Comparison of ENCODE assay signal across 26 cellular contexts in the genomic region with DNA sequence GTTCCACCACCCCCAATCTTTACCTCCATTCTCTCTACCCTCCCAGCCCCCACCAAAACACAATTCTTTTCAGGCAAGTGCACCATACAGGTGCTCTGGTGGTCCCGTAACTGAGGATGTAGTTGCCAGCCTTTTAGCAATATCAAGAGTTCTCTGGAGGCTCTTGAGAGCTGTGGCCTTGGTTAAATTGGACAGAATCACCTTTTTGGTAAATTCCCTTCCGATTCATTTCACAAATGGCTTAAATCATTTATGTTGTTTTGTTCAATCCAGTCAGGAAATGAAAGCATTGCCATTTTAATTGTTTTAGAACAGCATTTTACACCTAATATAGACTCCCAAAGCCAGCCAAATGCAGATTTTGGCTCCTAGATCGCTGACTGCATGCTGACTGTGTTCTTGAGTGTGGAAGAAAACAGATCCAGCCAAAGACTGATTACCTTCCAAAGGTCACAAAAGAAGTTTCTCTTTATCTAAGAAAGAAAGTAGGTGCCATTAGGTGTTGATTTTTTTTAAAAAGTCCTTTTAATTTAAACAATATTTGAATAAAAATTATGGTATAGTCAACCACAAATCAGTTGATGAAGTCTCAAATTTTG. TPM values are rescaled to one million over a fixed set of nuclear protein-coding genes. Genes with fewer than 3 reads are reported as not detected.
A peak's percentile ranks its signal among the peaks of the same experiment; 100 is the strongest.
DNase-seq lines count a peak whose midpoint lies in the region; ATAC-seq, FAIRE-seq and TF ChIP-seq lines count a peak whose summit lies in the region.
"Had no signal": no experiment of that assay in that cellular context is flagged by ENCODE, and none has a peak within 500 bp of the region (broad histone marks: within the 10 kb centered on the region; RNA-seq: fewer than 3 reads in every experiment).

No MANE protein-coding gene starts in this region.

- FAIRE-seq in astrocyte (lab: Jason Lieb, UNC) = no peak
- FAIRE-seq: D721Med, G401.6, GM12891 had no signal

- H3K4me3 ChIP-seq in left ventricle myocardium inferior (no peak overlapping the region), astrocyte (ENCODE audit: insufficient read depth, low read depth, low read length) (no peak overlapping the region), fibroblast of mammary gland (ENCODE audit: control insufficient read depth, low read depth, low read length) (no peak overlapping the region), uterus (no peak overlapping the region), breast epithelium (no peak overlapping the region)
- H3K4me3 ChIP-seq: PC-9, SJSA1 had no signal

- H4K20me1 ChIP-seq in astrocyte (ENCODE audit: insufficient read depth, low read length) = no peaks in the 10 kb centered on the region

- peak overlapping the region; percentile 41 for H3K27ac ChIP-seq in left ventricle myocardium inferior (replicated peaks)
- H3K27ac ChIP-seq in astrocyte (ENCODE audit: low read depth, low read length) = no peak overlapping the region
- peak overlapping the region; percentile 70 to 90 for H3K27ac ChIP-seq in uterus
- no peak overlapping the region for H3K27ac ChIP-seq in breast epithelium
- H3K27ac ChIP-seq: PC-9 had no signal

- no peak overlapping the region for H3K4me2 ChIP-seq in astrocyte (ENCODE audit: low read length)
- H3K4me2 ChIP-seq: PC-9 had no signal

- peaks cover 99% of the 10 kb centered on the region for H3K4me1 ChIP-seq in left ventricle myocardium inferior
- H3K4me1 ChIP-seq in astrocyte (ENCODE audit: insufficient read depth, low read length) = peaks cover 57% of the 10 kb centered on the region
- H3K4me1 ChIP-seq in uterus = peaks cover 0 to 21% of the 10 kb centered on the region in 2 donors
- no peaks in the 10 kb centered on the region for H3K4me1 ChIP-seq in breast epithelium

- H3K9me3 ChIP-seq in left ventricle myocardium inferior (replicated peaks) (no peaks in the 10 kb centered on the region), astrocyte (ENCODE audit: insufficient read depth, low read depth, low read length) (no peaks in the 10 kb centered on the region), uterus (no peaks in the 10 kb centered on the region), breast epithelium (no peaks in the 10 kb centered on the region)
- H3K9me3 ChIP-seq: SJSA1 had no signal

- no peaks in the 10 kb centered on the region for H3K9me3 Mint-ChIP-seq in astrocyte (ENCODE audit: unreplicated experiment)
- no peaks in the 10 kb centered on the region for H3K9me3 Mint-ChIP-seq in natural killer cell treated with Interleukin-12 subunit alpha and Interleukin-12 subunit beta and Interleukin-15 and Interleukin-18, amount 100 ng/mL, for 72 hours
- H3K9me3 Mint-ChIP-seq: HFFc6 had no signal

- H3K27ac Mint-ChIP-seq in astrocyte (ENCODE audit: unreplicated experiment) = no peak overlapping the region
- H3K27ac Mint-ChIP-seq in natural killer cell treated with Interleukin-12 subunit alpha and Interleukin-12 subunit beta and Interleukin-15 and Interleukin-18, amount 100 ng/mL, for 72 hours = no peak overlapping the region

- no peak for TF ChIP-seq POLR2A in uterus (IDR thresholded peaks at IDR 0.05)
- no peak for TF ChIP-seq POLR2A in breast epithelium (IDR thresholded peaks at IDR 0.05)

- no peak overlapping the region for H3K4me3 Mint-ChIP-seq in astrocyte (ENCODE audit: unreplicated experiment)
- H3K4me3 Mint-ChIP-seq in natural killer cell treated with Interleukin-12 subunit alpha and Interleukin-12 subunit beta and Interleukin-15 and Interleukin-18, amount 100 ng/mL, for 72 hours = no peak overlapping the region
- H3K4me3 Mint-ChIP-seq: HFFc6 had no signal

- intact Hi-C loops in left ventricle myocardium inferior (cut with micrococcal nuclease) = no loop called here
- intact Hi-C loops in left ventricle myocardium superior (cut with micrococcal nuclease) = no loop called here
- intact Hi-C loops in uterus (cut with DNase I; ENCODE audit: low total_unique reads) = no loop called here
- intact Hi-C loops in breast epithelium (cut with DNase I; ENCODE audit: low total_unique reads) = no loop called here

- H3K4me1 Mint-ChIP-seq in astrocyte (ENCODE audit: low read depth, unreplicated experiment) = peaks cover 29% of the 10 kb centered on the region
- peaks cover 4 to 11% of the 10 kb centered on the region in 2 donors for H3K4me1 Mint-ChIP-seq in natural killer cell treated with Interleukin-12 subunit alpha and Interleukin-12 subunit beta and Interleukin-15 and Interleukin-18, amount 100 ng/mL, for 72 hours (ENCODE audit: low read depth in 2 of 2)

- H3K79me2 ChIP-seq in astrocyte (ENCODE audit: insufficient read depth, low read length) = no peaks in the 10 kb centered on the region

- no peak for DNase-seq in left ventricle myocardium inferior
- DNase-seq in left ventricle myocardium superior = no peak
- DNase-seq in astrocyte (ENCODE audit: low read depth) = peak; percentile 8
- peak; percentile 29 for DNase-seq in fibroblast of mammary gland (ENCODE audit: low read depth)
- no peak for DNase-seq in uterus
- DNase-seq in natural killer cell treated with Interleukin-12 subunit alpha and Interleukin-12 subunit beta and Interleukin-15 and Interleukin-18, amount 100 ng/mL, for 72 hours (ENCODE audit: low spot score) = no peak
- DNase-seq in breast epithelium (ENCODE audit: low spot score in 2 of 2) = no peak
- no peak for DNase-seq in GM10266 (ENCODE audit: extremely low spot score)
- DNase-seq: HFFc6; KG1; NCI-H1048; NCI-H1417; NCI-H1694; NCI-H2081; NCI-H2171; NCI-H345; NCI-H524 treated with DMSO at 0.1 percent for 48 hours; NCI-H82; NK-92 treated with Interleukin-12 subunit alpha and Interleukin-12 subunit beta, amount 100 ng/mL, for 24 hours; PC-9; Right ventricle myocardium superior; T-helper 1 cell had no signal

- H3K36me3 ChIP-seq in left ventricle myocardium inferior = no peaks in the 10 kb centered on the region
- no peaks in the 10 kb centered on the region for H3K36me3 ChIP-seq in astrocyte (ENCODE audit: insufficient read depth, low read length)
- H3K36me3 ChIP-seq in uterus = no peaks in the 10 kb centered on the region
- no peaks in the 10 kb centered on the region for H3K36me3 ChIP-seq in breast epithelium
- H3K36me3 ChIP-seq: SJSA1 had no signal

- H2AFZ ChIP-seq in astrocyte (ENCODE audit: low read depth, low read length) = no peak overlapping the region
- H2AFZ ChIP-seq: PC-9 had no signal

- no peaks in the 10 kb centered on the region for H3K27me3 Mint-ChIP-seq in astrocyte (ENCODE audit: low read depth, unreplicated experiment)
- H3K27me3 Mint-ChIP-seq in natural killer cell treated with Interleukin-12 subunit alpha and Interleukin-12 subunit beta and Interleukin-15 and Interleukin-18, amount 100 ng/mL, for 72 hours = no peaks in the 10 kb centered on the region

- H3K9ac ChIP-seq in astrocyte (ENCODE audit: low read length) = no peak overlapping the region

- H3K36me3 Mint-ChIP-seq in astrocyte (ENCODE audit: low read depth, unreplicated experiment) = no peaks in the 10 kb centered on the region
- no peaks in the 10 kb centered on the region for H3K36me3 Mint-ChIP-seq in natural killer cell treated with Interleukin-12 subunit alpha and Interleukin-12 subunit beta and Interleukin-15 and Interleukin-18, amount 100 ng/mL, for 72 hours

- no peak for ATAC-seq in left ventricle myocardium superior
- ATAC-seq in natural killer cell treated with Interleukin-12 subunit alpha and Interleukin-12 subunit beta and Interleukin-15 and Interleukin-18, amount 100 ng/mL, for 72 hours = no peak

- H3K27me3 ChIP-seq in left ventricle myocardium inferior (ENCODE audit: low read depth) (no peaks in the 10 kb centered on the region), astrocyte (ENCODE audit: insufficient read depth, low read length) (no peaks in the 10 kb centered on the region), uterus (no peaks in the 10 kb centered on the region), breast epithelium (no peaks in the 10 kb centered on the region)
- H3K27me3 ChIP-seq: SJSA1 had no signal

- no peak for TF ChIP-seq CTCF in left ventricle myocardium inferior (IDR thresholded peaks at IDR 0.05; ENCODE audit: borderline replicate concordance)
- no peak for TF ChIP-seq CTCF in astrocyte (IDR thresholded peaks at IDR 0.05; ENCODE audit: insufficient read depth, low read depth, low read length)
- TF ChIP-seq CTCF in fibroblast of mammary gland (conservative IDR thresholded peaks at IDR 0.05; ENCODE audit: control insufficient read depth, insufficient read depth, low read depth, low read length) = no peak
- no peak for TF ChIP-seq CTCF in uterus (IDR thresholded peaks at IDR 0.05)
- no peak for TF ChIP-seq CTCF in breast epithelium (IDR thresholded peaks at IDR 0.05)
- no peak for TF ChIP-seq CTCF in GM10266 (IDR thresholded peaks at IDR 0.05; ENCODE audit: control insufficient read depth, insufficient read depth, low read depth, missing control alignments)

RNA-seq across cellular contexts. Expression of a gene that starts 25.6 kb away (rescaled TPM):
- total RNA-seq in left ventricle myocardium inferior = 46.4 TPM
- total RNA-seq in left ventricle myocardium superior = 30.4 TPM
- 7.6 and 8.8 TPM in 2 replicates for total RNA-seq in astrocyte
- total RNA-seq in uterus = 100 to 1,000 TPM in 1 of 4 donors, 10 to 100 TPM in 3; 26.4 to 105 (median 49.2) TPM
- 10 to 100 TPM; 11.9 to 12.2 TPM for total RNA-seq in natural killer cell treated with Interleukin-12 subunit alpha and Interleukin-12 subunit beta and Interleukin-15 and Interleukin-18, amount 100 ng/mL, for 72 hours
- total RNA-seq in breast epithelium = 10 to 100 TPM; 24.0 to 49.8 (median 44.2) TPM

Comparison
In these comparisons a context has a peak if more than half of its experiments do, and no peak if none do; other contexts are left out.
1. DNase-seq: peak in astrocyte (single experiment) and fibroblast of mammary gland (single experiment); none in left ventricle myocardium inferior (single experiment), left ventricle myocardium superior (single experiment), uterus (0 of 2), natural killer cell treated with Interleukin-12 subunit alpha and Interleukin-12 subunit beta and Interleukin-15 and Interleukin-18, amount 100 ng/mL, for 72 hours (single experiment), breast epithelium (0 of 2) and GM10266 (single experiment).
2. H3K27ac ChIP-seq: peak in left ventricle myocardium inferior (single experiment) and uterus (2 of 2); none in astrocyte (single experiment) and breast epithelium (0 of 2).